In the genomic region with DNA sequence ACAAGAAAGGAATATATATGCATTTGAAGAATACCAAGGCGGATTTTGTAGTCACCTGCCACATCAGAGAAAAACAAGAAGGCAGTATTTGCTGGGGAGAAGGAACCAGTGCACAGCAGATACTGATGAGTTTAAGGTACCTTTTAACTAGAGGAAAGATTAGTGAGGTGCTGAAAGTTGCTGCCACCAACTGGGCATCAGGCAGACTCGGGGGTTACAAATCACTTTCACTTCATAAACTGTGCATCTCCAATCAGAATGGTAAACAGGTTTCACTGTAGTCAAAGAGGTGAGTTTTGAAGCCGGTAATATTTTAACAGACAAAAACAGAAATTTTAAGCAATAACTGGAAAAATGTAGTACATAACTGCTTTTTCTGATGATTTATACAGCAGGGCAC, we compare ENCODE assay signal across 9 cellular contexts. TPM values are rescaled to one million over a fixed set of nuclear protein-coding genes. Genes with fewer than 3 reads are reported as not detected.
DNase-seq lines count a peak whose midpoint lies in the region; ATAC-seq and TF ChIP-seq lines count a peak whose summit lies in the region.
"Had no signal": no experiment of that assay in that cellular context is flagged by ENCODE, and none has a peak within 500 bp of the region (broad histone marks: within the 10 kb centered on the region; RNA-seq: fewer than 3 reads in every experiment).

No MANE protein-coding gene starts in this region.

- no peak overlapping the region for H3K9ac ChIP-seq in fibroblast of lung (ENCODE audit: insufficient read depth, low read length)
- H3K9ac ChIP-seq: BLaER1 had no signal

- H3K9me3 ChIP-seq in fibroblast of lung (ENCODE audit: control insufficient read depth, insufficient read depth, low read depth, low read length): no peaks in the 10 kb centered on the region
- H3K9me3 ChIP-seq in thoracic aorta: no peaks in the 10 kb centered on the region
- H3K9me3 ChIP-seq: BLaER1 had no signal

- peaks cover 9% of the 10 kb centered on the region for H3K4me1 ChIP-seq in fibroblast of lung (ENCODE audit: control insufficient read depth, extremely low read depth, insufficient read depth, low read length)
- peaks cover 38 to 74% of the 10 kb centered on the region in 2 donors for H3K4me1 ChIP-seq in thoracic aorta (ENCODE audit: control insufficient read depth in 1 of 2, low read depth in 2 of 2)

- no peak for ATAC-seq in thoracic aorta (ENCODE audit: insufficient number of reproducible peaks, low FRiP score, low read depth)
- no peak for ATAC-seq in GM18520 (IDR thresholded peaks at IDR 0.05; ENCODE audit: unreplicated experiment)
- no peak for ATAC-seq in GM21381 (IDR thresholded peaks at IDR 0.05; ENCODE audit: unreplicated experiment)

- H3K27ac ChIP-seq in fibroblast of lung (ENCODE audit: insufficient read depth, low read length) (no peak overlapping the region), thoracic aorta (peak overlapping the region; percentile 63 to 95)
- H3K27ac ChIP-seq: BLaER1 had no signal

- TF ChIP-seq CTCF in fibroblast of lung (conservative IDR thresholded peaks at IDR 0.05 in 1 of 2, IDR thresholded peaks at IDR 0.05 in 1 of 2; ENCODE audit: low read depth in 1 of 2, low read length in 2 of 2) (peak; percentile 37 to 53), thoracic aorta (IDR thresholded peaks at IDR 0.05) (no peak)

- H3K4me2 ChIP-seq in fibroblast of lung (ENCODE audit: extremely low read depth, insufficient read depth, low read length): peak overlapping the region; percentile 59
- H3K4me2 ChIP-seq: BLaER1 had no signal

- H4K20me1 ChIP-seq in fibroblast of lung (ENCODE audit: control insufficient read depth, extremely low read depth, insufficient read depth, low read length): no peaks in the 10 kb centered on the region

- no peaks in the 10 kb centered on the region for H3K36me3 ChIP-seq in fibroblast of lung (ENCODE audit: control insufficient read depth, insufficient read depth, low read length)
- H3K36me3 ChIP-seq in thoracic aorta: no peaks in the 10 kb centered on the region
- H3K36me3 ChIP-seq: BLaER1 had no signal

- peaks cover 84% of the 10 kb centered on the region for H3K79me2 ChIP-seq in fibroblast of lung (ENCODE audit: control insufficient read depth, insufficient read depth, low read length)

- H2AFZ ChIP-seq in fibroblast of lung (ENCODE audit: low read length): no peak overlapping the region

- DNase-seq in NCI-H524 (lab: John Stamatoyannopoulos, UW) (peak; percentile 11 to 49), NCI-H524 treated with DMSO at 0.1 percent for 48 hours (lab: John Stamatoyannopoulos, UW) (no peak), OCI-M1 (lab: John Stamatoyannopoulos, UW) (peak; percentile 76), fibroblast of lung (ENCODE audit: low read depth in 2 of 2) (peak in 1 of 2 donors; percentile 58), thoracic aorta (ENCODE audit: low spot score) (no peak), NCI-H1436 (lab: John Stamatoyannopoulos, UW) (no peak)

- H3K27me3 ChIP-seq in fibroblast of lung (ENCODE audit: control insufficient read depth, insufficient read depth, low read length) (no peaks in the 10 kb centered on the region), thoracic aorta (replicated peaks; ENCODE audit: insufficient read depth) (no peaks in the 10 kb centered on the region)

- H3K4me3 ChIP-seq in fibroblast of lung (replicated peaks in 1 of 4; ENCODE audit: control extremely low read depth in 1 of 4, insufficient read depth in 1 of 4, low read depth in 3 of 4, low read length in 4 of 4): peak overlapping the region in 3 of 4 experiments; percentile 24 to 97 (median 29)
- peak overlapping the region; percentile 95 for H3K4me3 ChIP-seq in thoracic aorta
- H3K4me3 ChIP-seq: BLaER1 had no signal

RNA-seq across cellular contexts. Expression of a gene that starts 4.1 kb away (rescaled TPM):
- total RNA-seq in fibroblast of lung (260 and 446 TPM in 2 replicates), thoracic aorta (100 to 1,000 TPM; 258 to 300 TPM)
- 243 and 368 TPM in 2 replicates for polyA plus RNA-seq in fibroblast of lung
- polyA plus RNA-seq in fibroblast of lung (2012): 144 and 241 TPM in 2 replicates
- polyA minus RNA-seq in fibroblast of lung (ENCODE audit: low replicate concordance): 316 and 342 TPM in 2 replicates

Comparison
In these comparisons a context has a peak if more than half of its experiments do, and no peak if none do; other contexts are left out.
1. DNase-seq: peak in NCI-H524 (2 of 2) and OCI-M1 (single experiment); none in NCI-H524 treated with DMSO at 0.1 percent for 48 hours (single experiment), thoracic aorta (single experiment) and NCI-H1436 (single experiment).